1 cellular context compared by ENCODE assay signal in genomic region chr11:45949992-45950407, GRCh38.
TF ChIP-seq lines count a peak whose summit lies in the region.

No MANE protein-coding gene starts in this region.

TF ChIP-seq in HepG2, 621 proteins besides CTCF, POLR2A, EP300 and RAD21:
- TF ChIP-seq ZNF501 (CRISPR knock-in tag; IDR thresholded peaks at IDR 0.05) (no peak), ZNF646 (CRISPR knock-in tag; IDR thresholded peaks at IDR 0.05) (no peak), XRCC5 (optimal IDR thresholded peaks at IDR 0.05; ENCODE audit: low read length) (no peak), HHEX (CRISPR knock-in tag; IDR thresholded peaks at IDR 0.05) (no peak), SNAPC5 (CRISPR knock-in tag; IDR thresholded peaks at IDR 0.05; ENCODE audit: borderline replicate concordance) (no peak), ZNF543 (CRISPR knock-in tag; IDR thresholded peaks at IDR 0.05) (no peak), NFIC (IDR thresholded peaks at IDR 0.05; ENCODE audit: low read length) (no peak), ZFP37 (CRISPR knock-in tag; IDR thresholded peaks at IDR 0.05; ENCODE audit: borderline replicate concordance) (no peak), SNAI1 (CRISPR knock-in tag; IDR thresholded peaks at IDR 0.05; ENCODE audit: borderline replicate concordance) (no peak), ZNF350 (CRISPR knock-in tag; IDR thresholded peaks at IDR 0.05; ENCODE audit: borderline replicate concordance, low read depth) (no peak), ATF3 (CRISPR knock-in tag; IDR thresholded peaks at IDR 0.05) (no peak), GTF3A (CRISPR knock-in tag; conservative IDR thresholded peaks at IDR 0.05) (no peak), HNRNPUL1 (IDR thresholded peaks at IDR 0.05; ENCODE audit: low read depth, low read length) (no peak), ZNF660 (CRISPR knock-in tag; IDR thresholded peaks at IDR 0.05; ENCODE audit: borderline replicate concordance, low read depth) (no peak), CHCHD3 (CRISPR knock-in tag; IDR thresholded peaks at IDR 0.05) (no peak), ZNF710 (CRISPR knock-in tag; IDR thresholded peaks at IDR 0.05; ENCODE audit: borderline replicate concordance) (no peak), BCL6 (CRISPR knock-in tag; IDR thresholded peaks at IDR 0.05) (no peak), FLYWCH1 (CRISPR knock-in tag; IDR thresholded peaks at IDR 0.05) (no peak)
